Comparison of ENCODE assay signal across 26 cellular contexts in the genomic region with DNA sequence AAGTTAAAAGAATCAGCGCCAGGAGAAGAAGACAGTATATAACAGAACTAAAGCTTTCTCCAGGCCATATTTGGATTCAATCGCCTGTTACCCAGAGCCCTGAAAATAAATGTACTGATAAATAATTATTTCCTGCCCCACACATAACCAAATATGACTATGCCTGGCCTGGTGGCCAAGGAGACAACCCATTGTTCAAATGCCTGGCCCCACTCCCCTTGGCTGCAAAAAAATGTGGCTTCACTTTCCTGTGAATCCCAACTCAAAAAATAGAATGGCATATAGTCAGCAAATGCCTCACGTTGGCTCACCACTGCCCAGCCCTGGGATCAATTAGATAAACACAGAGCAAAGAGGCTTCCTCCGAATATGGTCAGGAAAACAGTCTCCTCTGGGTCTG.
"Had no signal": no experiment of that assay in that cellular context is flagged by ENCODE, and none has a peak within 500 bp of the region (broad histone marks: within the 10 kb centered on the region; RNA-seq: fewer than 3 reads in every experiment).

No MANE protein-coding gene starts in this region.

- DNase-seq: nephron progenitor cell; nucleus accumbens; pancreas; psoas muscle; right cardiac atrium; right lobe of liver; sigmoid colon; small intestine; stimulated activated CD4-positive, alpha-beta T cell treated with anti-CD3 and anti-CD28 coated beads, Interleukin-15, amount 100 ng/mL, for 24 hours; stimulated activated CD4-positive, alpha-beta T cell treated with anti-CD3 and anti-CD28 coated beads, Interleukin-2, amount 100 ng/mL, for 24 hours; stimulated activated CD4-positive, alpha-beta T cell treated with anti-CD3 and anti-CD28 coated beads, Interleukin-2, amount 100 ng/mL, for 48 hours; stimulated activated CD4-positive, alpha-beta T cell treated with anti-CD3 and anti-CD28 coated beads, Interleukin-4, amount 100 ng/mL, for 24 hours; stimulated activated naive B cell treated with anti-CD40 and anti-IgM and Interleukin-4, amounts not matched to agents 10 μg/mL and 1 μg/mL and 100 μg/mL, for 72 hours; stimulated activated naive CD4-positive, alpha-beta T cell treated with Interleukin-2 at 50 U/mL for 16 hours; stomach; thyroid gland; trophoblast cell; upper lobe of left lung had no signal

- H3K36me3 ChIP-seq: neutrophil, pancreas, right lobe of liver, sigmoid colon, stomach, thoracic aorta, thyroid gland, tibial nerve, upper lobe of left lung, vagina had no signal

- H3K4me1 Mint-ChIP-seq: neural crest cell; stimulated activated effector memory CD8-positive, alpha-beta T cell treated with anti-CD3 and anti-CD28 coated beads, Interleukin-12 subunit alpha, Interleukin-12 subunit beta, amount 100 ng/mL, for 72 hours; stimulated activated naive B cell treated with anti-CD40 and anti-IgM and Interleukin-4, amounts not matched to agents 10 μg/mL and 1 μg/mL and 100 μg/mL, for 72 hours had no signal

- H3K27me3 ChIP-seq: neutrophil, pancreas, right lobe of liver, sigmoid colon, stomach, thyroid gland, tibial nerve, upper lobe of left lung, vagina had no signal

- H3K27ac Mint-ChIP-seq: natural killer cell treated with Interleukin-12 subunit alpha and Interleukin-12 subunit beta and Interleukin-15 and Interleukin-18, amount 100 ng/mL, for 72 hours; nephron progenitor cell; stimulated activated effector memory CD8-positive, alpha-beta T cell treated with anti-CD3 and anti-CD28 coated beads, Interleukin-12 subunit alpha, Interleukin-12 subunit beta, amount 100 ng/mL, for 72 hours; stimulated activated naive B cell treated with anti-CD40 and anti-IgM and Interleukin-4, amounts not matched to agents 10 μg/mL and 1 μg/mL and 100 μg/mL, for 72 hours; stimulated activated naive CD8-positive, alpha-beta T cell treated with anti-CD3 and anti-CD28 coated beads, Interleukin-15, Interleukin-2, amounts not matched to agents 100 ng/mL and 50 ng/mL, for 24 hours had no signal

- H3K36me3 Mint-ChIP-seq: natural killer cell treated with Interleukin-12 subunit alpha and Interleukin-12 subunit beta and Interleukin-15 and Interleukin-18, amount 100 ng/mL, for 72 hours; stimulated activated effector memory CD8-positive, alpha-beta T cell treated with anti-CD3 and anti-CD28 coated beads, Interleukin-12 subunit alpha, Interleukin-12 subunit beta, amount 100 ng/mL, for 72 hours; stimulated activated naive B cell treated with anti-CD40 and anti-IgM and Interleukin-4, amounts not matched to agents 10 μg/mL and 1 μg/mL and 100 μg/mL, for 72 hours had no signal

- H3K4me3 Mint-ChIP-seq: natural killer cell treated with Interleukin-12 subunit alpha and Interleukin-12 subunit beta and Interleukin-15 and Interleukin-18, amount 100 ng/mL, for 72 hours; nephron progenitor cell; neural crest cell; stimulated activated effector memory CD8-positive, alpha-beta T cell treated with anti-CD3 and anti-CD28 coated beads, Interleukin-12 subunit alpha, Interleukin-12 subunit beta, amount 100 ng/mL, for 72 hours; stimulated activated naive B cell treated with anti-CD40 and anti-IgM and Interleukin-4, amounts not matched to agents 10 μg/mL and 1 μg/mL and 100 μg/mL, for 72 hours; stimulated activated naive CD8-positive, alpha-beta T cell treated with anti-CD3 and anti-CD28 coated beads, Interleukin-15, Interleukin-2, amounts not matched to agents 100 ng/mL and 50 ng/mL, for 24 hours had no signal

- H3K9me3 Mint-ChIP-seq: stimulated activated effector memory CD8-positive, alpha-beta T cell treated with anti-CD3 and anti-CD28 coated beads, Interleukin-12 subunit alpha, Interleukin-12 subunit beta, amount 100 ng/mL, for 72 hours; stimulated activated naive CD8-positive, alpha-beta T cell treated with anti-CD3 and anti-CD28 coated beads, Interleukin-15, Interleukin-2, amounts not matched to agents 100 ng/mL and 50 ng/mL, for 24 hours had no signal

- H3K27ac ChIP-seq: neutrophil, pancreas, psoas muscle, right lobe of liver, sigmoid colon, stomach, thoracic aorta, thyroid gland, tibial nerve, upper lobe of left lung, vagina had no signal

- H3K27me3 Mint-ChIP-seq: stimulated activated naive B cell treated with anti-CD40 and anti-IgM and Interleukin-4, amounts not matched to agents 10 μg/mL and 1 μg/mL and 100 μg/mL, for 72 hours; stimulated activated naive CD8-positive, alpha-beta T cell treated with anti-CD3 and anti-CD28 coated beads, Interleukin-15, Interleukin-2, amounts not matched to agents 100 ng/mL and 50 ng/mL, for 24 hours had no signal

- H3K4me1 ChIP-seq: pancreas, psoas muscle, right lobe of liver, tibial nerve, upper lobe of left lung, vagina had no signal

- ATAC-seq: natural killer cell treated with Interleukin-12 subunit alpha and Interleukin-12 subunit beta and Interleukin-15 and Interleukin-18, amount 100 ng/mL, for 72 hours; pancreas; psoas muscle; right cardiac atrium; right lobe of liver; stimulated activated effector memory CD8-positive, alpha-beta T cell treated with anti-CD3 and anti-CD28 coated beads, Interleukin-12 subunit alpha, Interleukin-12 subunit beta, amount 100 ng/mL, for 72 hours; stimulated activated naive B cell treated with anti-CD40 and anti-IgM and Interleukin-4, amounts not matched to agents 10 μg/mL and 1 μg/mL and 100 μg/mL, for 72 hours had no signal

- H3K9me3 ChIP-seq: neutrophil, pancreas, right lobe of liver, thyroid gland had no signal

- H3K4me3 ChIP-seq: pancreas, psoas muscle, right lobe of liver, sigmoid colon, stomach, thoracic aorta, thyroid gland, tibial nerve, upper lobe of left lung, vagina had no signal
